16 cellular contexts compared by ENCODE assay signal in the genomic region with DNA sequence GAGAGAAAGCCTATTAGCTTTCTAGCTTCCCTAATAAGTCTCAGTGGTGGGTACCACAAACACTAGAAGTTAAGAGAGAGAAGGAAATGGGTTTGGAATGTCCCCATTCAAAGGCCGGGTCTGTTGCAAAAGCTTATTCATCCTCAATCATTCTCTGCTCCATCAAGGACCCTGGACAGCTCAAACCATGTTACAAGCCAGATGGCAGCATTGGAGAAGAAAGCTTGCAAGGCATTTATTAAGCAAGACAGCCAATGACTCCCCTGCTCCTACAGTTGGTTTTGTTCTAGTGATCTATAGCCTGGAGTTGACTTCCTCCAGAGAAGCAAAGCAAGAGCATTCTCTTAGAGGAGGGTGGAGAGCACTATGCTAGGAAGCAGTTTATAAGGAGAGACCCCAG.
DNase-seq lines count a peak whose midpoint lies in the region; ATAC-seq and TF ChIP-seq lines count a peak whose summit lies in the region.
"Had no signal": no experiment of that assay in that cellular context is flagged by ENCODE, and none has a peak within 500 bp of the region (broad histone marks: within the 10 kb centered on the region; RNA-seq: fewer than 3 reads in every experiment).

No MANE protein-coding gene starts in this region.

- no peak overlapping the region for H3K18ac ChIP-seq in mesendoderm (ENCODE audit: low read length)

- H3K27me3 Mint-ChIP-seq in endothelial cell (ENCODE audit: unreplicated experiment): no peaks in the 10 kb centered on the region
- H3K27me3 Mint-ChIP-seq: activated naive CD8-positive, alpha-beta T cell treated with anti-CD3 and anti-CD28 coated beads, Interleukin-2, amount 10 ng/mL, durations not matched to agents 7 days and 5 days had no signal

- H3K23ac ChIP-seq in mesendoderm (ENCODE audit: low read length): no peak overlapping the region

- no peaks in the 10 kb centered on the region for H3K36me3 ChIP-seq in H7 (replicated peaks; ENCODE audit: control insufficient read depth, insufficient read depth, low read length)
- no peaks in the 10 kb centered on the region for H3K36me3 ChIP-seq in mesendoderm (ENCODE audit: control insufficient read depth, insufficient read depth, low read length)
- no peaks in the 10 kb centered on the region for H3K36me3 ChIP-seq in left lung
- H3K36me3 ChIP-seq: right atrium auricular region had no signal

- H3K4ac ChIP-seq in mesendoderm (ENCODE audit: low read depth, low read length): no peak overlapping the region

- TF ChIP-seq CTCF in endothelial cell (IDR thresholded peaks at IDR 0.05; ENCODE audit: unreplicated experiment) (no peak), GM13977 (IDR thresholded peaks at IDR 0.05; ENCODE audit: extremely low read depth, insufficient read depth, missing control alignments) (no peak), left lung (IDR thresholded peaks at IDR 0.05) (no peak)

- H3K4me1 ChIP-seq in mesendoderm (ENCODE audit: control insufficient read depth, low read depth, low read length): no peaks in the 10 kb centered on the region
- no peaks in the 10 kb centered on the region for H3K4me1 ChIP-seq in left lung
- H3K4me1 ChIP-seq: right atrium auricular region had no signal

- no peak overlapping the region for H4K5ac ChIP-seq in mesendoderm (ENCODE audit: low read length)

- in situ Hi-C loops in GM13977 (cut with MboI; ENCODE audit: low pct_unique_long_range_greater_than_20kb, low sequenced_read_pairs, unreplicated experiment): no loop called here

- no peak overlapping the region for H4K8ac ChIP-seq in mesendoderm (ENCODE audit: low read depth, low read length)

- WGBS in mesendoderm (ENCODE audit: extremely low coverage, insufficient coverage, low lambda C conversion rate): no CpG with 5 or more reads among the region's 1 CpG

- no peaks in the 10 kb centered on the region for H3K9me3 ChIP-seq in left lung
- H3K9me3 ChIP-seq: mucosa of descending colon, right atrium auricular region had no signal

- no peak overlapping the region for H3K56ac ChIP-seq in mesendoderm (ENCODE audit: low read length)

- H3K36me3 Mint-ChIP-seq in endothelial cell (ENCODE audit: low read depth, unreplicated experiment): no peaks in the 10 kb centered on the region
- H3K36me3 Mint-ChIP-seq: activated naive CD8-positive, alpha-beta T cell treated with anti-CD3 and anti-CD28 coated beads, Interleukin-2, amount 10 ng/mL, durations not matched to agents 7 days and 5 days had no signal

- no peak overlapping the region for H2BK15ac ChIP-seq in mesendoderm (replicated peaks; ENCODE audit: low read depth)

- no peak overlapping the region for H2BK5ac ChIP-seq in mesendoderm (ENCODE audit: low read length)

- intact Hi-C loops in left lung (cut with DNase I): no loop called here

- no peak overlapping the region for H3K27ac ChIP-seq in mesendoderm (ENCODE audit: low read depth, low read length)
- H3K27ac ChIP-seq in left lung: no peak overlapping the region
- H3K27ac ChIP-seq: right atrium auricular region had no signal

- H3K27me3 ChIP-seq in H7 (ENCODE audit: control insufficient read depth, insufficient read depth, low read length) (no peaks in the 10 kb centered on the region), mesendoderm (ENCODE audit: insufficient read depth, low read length, poor library complexity) (no peaks in the 10 kb centered on the region), left lung (no peaks in the 10 kb centered on the region)
- H3K27me3 ChIP-seq: right atrium auricular region had no signal

- no peak for ATAC-seq in HG02623 (IDR thresholded peaks at IDR 0.05; ENCODE audit: unreplicated experiment)
- no peak for ATAC-seq in HG03097 (IDR thresholded peaks at IDR 0.05; ENCODE audit: low FRiP score, unreplicated experiment)
- ATAC-seq in left lung: no peak
- ATAC-seq: mucosa of descending colon had no signal

- no peaks in the 10 kb centered on the region for H3K79me1 ChIP-seq in mesendoderm (ENCODE audit: low read length)

- no peaks in the 10 kb centered on the region for H3K4me1 Mint-ChIP-seq in endothelial cell (ENCODE audit: unreplicated experiment)
- H3K4me1 Mint-ChIP-seq: activated naive CD8-positive, alpha-beta T cell treated with anti-CD3 and anti-CD28 coated beads, Interleukin-2, amount 10 ng/mL, durations not matched to agents 7 days and 5 days had no signal

- no peaks in the 10 kb centered on the region for H3K79me2 ChIP-seq in mesendoderm (ENCODE audit: control insufficient read depth, insufficient read depth, low read length)

- H3K9me3 Mint-ChIP-seq in endothelial cell (ENCODE audit: unreplicated experiment): no peaks in the 10 kb centered on the region
- H3K9me3 Mint-ChIP-seq: activated naive CD8-positive, alpha-beta T cell treated with anti-CD3 and anti-CD28 coated beads, Interleukin-2, amount 10 ng/mL, durations not matched to agents 7 days and 5 days; T-helper 2 cell treated with Interferon-gamma antibody and Interleukin-4, amounts not matched to agents 5 μg/mL and 100 μg/mL, for 36 hours had no signal

- H3K4me3 Mint-ChIP-seq in endothelial cell (ENCODE audit: unreplicated experiment): no peak overlapping the region
- H3K4me3 Mint-ChIP-seq: activated naive CD8-positive, alpha-beta T cell treated with anti-CD3 and anti-CD28 coated beads, Interleukin-2, amount 10 ng/mL, durations not matched to agents 7 days and 5 days; T-helper 2 cell treated with Interferon-gamma antibody and Interleukin-4, amounts not matched to agents 5 μg/mL and 100 μg/mL, for 36 hours had no signal

- no peak overlapping the region for H3K27ac Mint-ChIP-seq in endothelial cell (ENCODE audit: unreplicated experiment)
- H3K27ac Mint-ChIP-seq: activated naive CD8-positive, alpha-beta T cell treated with anti-CD3 and anti-CD28 coated beads, Interleukin-2, amount 10 ng/mL, durations not matched to agents 7 days and 5 days; T-helper 2 cell treated with Interferon-gamma antibody and Interleukin-4, amounts not matched to agents 5 μg/mL and 100 μg/mL, for 36 hours had no signal

- H3K4me2 ChIP-seq in mesendoderm (ENCODE audit: low read length): no peak overlapping the region

- no peak overlapping the region for H2AK5ac ChIP-seq in mesendoderm (ENCODE audit: low read length)

- H2BK120ac ChIP-seq in mesendoderm (ENCODE audit: low read depth, low read length): no peak overlapping the region

- H3K4me3 ChIP-seq in H7 (ENCODE audit: insufficient read depth, low read depth, low read length): no peak overlapping the region
- H3K4me3 ChIP-seq in mesendoderm (ENCODE audit: low read length): no peak overlapping the region
- no peak overlapping the region for H3K4me3 ChIP-seq in left lung
- H3K4me3 ChIP-seq: mucosa of descending colon, right atrium auricular region had no signal

- DNase-seq in H7: peak; percentile 52
- DNase-seq in RPMI7951 (ENCODE audit: low read depth): peak; percentile 19
- DNase-seq in endothelial cell (ENCODE audit: low spot score): peak; percentile 38
- peak; percentile 66 for DNase-seq in mesendoderm
- no peak for DNase-seq in GM13977 (ENCODE audit: low spot score)
- DNase-seq in left lung: no peak
- DNase-seq: activated naive CD8-positive, alpha-beta T cell treated with anti-CD3 and anti-CD28 coated beads, Interleukin-2, amount 10 ng/mL, durations not matched to agents 7 days and 5 days; effector CD4-positive, alpha-beta T cell; hypothalamus; mucosa of descending colon; NCI-H2081; substantia nigra had no signal

- H3K9ac ChIP-seq in mesendoderm (ENCODE audit: low read length): no peak overlapping the region

Comparison
In these comparisons a context has a peak if more than half of its experiments do, and no peak if none do; other contexts are left out.
1. DNase-seq: peak in H7 (single experiment), RPMI7951 (single experiment), endothelial cell (single experiment) and mesendoderm (single experiment); none in GM13977 (single experiment) and left lung (0 of 2).